In genomic region chr20:50689864-50690263, GRCh38 we compare ENCODE assay signal across 13 cellular contexts. TPM values are rescaled to one million over a fixed set of nuclear protein-coding genes. Genes with fewer than 3 reads are reported as not detected.
DNase-seq lines count a peak whose midpoint lies in the region; ATAC-seq, FAIRE-seq and TF ChIP-seq lines count a peak whose summit lies in the region.
"Had no signal": no experiment of that assay in that cellular context is flagged by ENCODE, and none has a peak within 500 bp of the region (broad histone marks: within the 10 kb centered on the region; RNA-seq: fewer than 3 reads in every experiment).

No MANE protein-coding gene starts in this region.

- no peaks in the 10 kb centered on the region for H3K79me2 ChIP-seq in GM23248 (ENCODE audit: insufficient read depth)

- no peaks in the 10 kb centered on the region for H3K27me3 ChIP-seq in GM23248 (replicated peaks; ENCODE audit: insufficient read depth)
- H3K27me3 ChIP-seq in pancreas, result no peaks in the 10 kb centered on the region

- CTCF ChIA-PET in activated CD8-positive, alpha-beta memory T cell treated with anti-CD3 and anti-CD28 coated beads, Interleukin-2, amount 10 ng/mL, durations not matched to agents 7 days and 5 days (lab: Charles Lee), result no interaction called here

- intact Hi-C loops in pancreas (cut with DNase I), result no loop called here

- H3K27ac ChIP-seq in GM23248, result no peak overlapping the region
- H3K27ac ChIP-seq in pancreas, result peak overlapping the region in 2 of 4 donors; percentile 53 to 62

- no peaks in the 10 kb centered on the region for H3K9me3 ChIP-seq in GM23248 (ENCODE audit: low read depth)
- no peaks in the 10 kb centered on the region for H3K9me3 ChIP-seq in pancreas

- H3K27me3 Mint-ChIP-seq in activated CD8-positive, alpha-beta memory T cell treated with anti-CD3 and anti-CD28 coated beads, Interleukin-2, amount 10 ng/mL, durations not matched to agents 7 days and 5 days, result peaks cover 51% of the 10 kb centered on the region

- H3K4me3 ChIP-seq in GM23248 (no peak overlapping the region), pancreas (peak overlapping the region in 1 of 4 donors; percentile 26)

- H3K4me1 Mint-ChIP-seq in activated CD8-positive, alpha-beta memory T cell treated with anti-CD3 and anti-CD28 coated beads, Interleukin-2, amount 10 ng/mL, durations not matched to agents 7 days and 5 days, result peaks cover 4% of the 10 kb centered on the region

- H3K9me2 ChIP-seq in GM23248 (ENCODE audit: insufficient read depth), result no peaks in the 10 kb centered on the region

- no peak overlapping the region for H2AFZ ChIP-seq in GM23248

- no peak overlapping the region for H3K9ac ChIP-seq in GM23248

- no peaks in the 10 kb centered on the region for H4K20me1 ChIP-seq in GM23248 (ENCODE audit: insufficient read depth)

- DNase-seq in GM23248 (peak; percentile 61), NCI-H526 treated with DMSO at 0.1 percent for 48 hours (lab: John Stamatoyannopoulos, UW) (peak; percentile 95), fibroblast of peridontal ligament (ENCODE audit: extremely low read depth) (peak; percentile 52), pancreas (peak in 5 of 6 donors; percentile 44 to 89 (median 70)), NCI-H1694 treated with DMSO at 0.1 percent for 48 hours (lab: John Stamatoyannopoulos, UW) (no peak)
- no peak for DNase-seq in activated CD8-positive, alpha-beta memory T cell treated with anti-CD3 and anti-CD28 coated beads, Interleukin-2, amount 10 ng/mL, durations not matched to agents 7 days and 5 days
- DNase-seq in stimulated activated CD4-positive, alpha-beta T cell treated with anti-CD3 and anti-CD28 coated beads, Interleukin-2, amount 100 ng/mL, for 48 hours, result no peak
- DNase-seq: activated CD4-positive, alpha-beta T cell treated with anti-CD3 and anti-CD28 coated beads for 48 hours; amniotic stem cell; naive thymus-derived CD4-positive, alpha-beta T cell; PC-3 had no signal

- no peak for TF ChIP-seq CTCF in pancreas (IDR thresholded peaks at IDR 0.05)

- H3K27ac Mint-ChIP-seq in activated CD8-positive, alpha-beta memory T cell treated with anti-CD3 and anti-CD28 coated beads, Interleukin-2, amount 10 ng/mL, durations not matched to agents 7 days and 5 days, result no peak overlapping the region

- ATAC-seq in pancreas (peak; percentile 74 to 89 (median 84)), HG02884 (IDR thresholded peaks at IDR 0.05; ENCODE audit: unreplicated experiment) (no peak)
- ATAC-seq in activated CD8-positive, alpha-beta memory T cell treated with anti-CD3 and anti-CD28 coated beads, Interleukin-2, amount 10 ng/mL, durations not matched to agents 7 days and 5 days, result no peak
- ATAC-seq: naive thymus-derived CD4-positive, alpha-beta T cell; PC-3 had no signal

- H3K4me1 ChIP-seq in GM23248 (ENCODE audit: insufficient read depth), result peaks cover 25% of the 10 kb centered on the region
- H3K4me1 ChIP-seq in pancreas, result peaks cover 9 to 13% (median 11%) of the 10 kb centered on the region in 3 donors

- H3F3A ChIP-seq in GM23248 (ENCODE audit: insufficient read depth), result peaks cover 5% of the 10 kb centered on the region

- in situ Hi-C loops in GM23248 (cut with MboI), result no loop called here

- H3K9me3 Mint-ChIP-seq in activated CD8-positive, alpha-beta memory T cell treated with anti-CD3 and anti-CD28 coated beads, Interleukin-2, amount 10 ng/mL, durations not matched to agents 7 days and 5 days (ENCODE audit: low read depth), result no peaks in the 10 kb centered on the region

- WGBS in GM23248 (ENCODE audit: low coverage in 1 of 2, low lambda C conversion rate in 2 of 2, missing lambda C conversion rate in 2 of 2), 2 experiments, result 12 to 19% methylated on average over 8 of the region's 8 CpGs
- whole genome bisulfite sequencing in pancreas, 2 donors, result 5 to 12% methylated on average over 8 of the region's 8 CpGs

- H3K36me3 ChIP-seq in GM23248 (ENCODE audit: low read depth) (no peaks in the 10 kb centered on the region), pancreas (no peaks in the 10 kb centered on the region)

- no peaks in the 10 kb centered on the region for H3K36me3 Mint-ChIP-seq in activated CD8-positive, alpha-beta memory T cell treated with anti-CD3 and anti-CD28 coated beads, Interleukin-2, amount 10 ng/mL, durations not matched to agents 7 days and 5 days
- H3K36me3 Mint-ChIP-seq: naive thymus-derived CD4-positive, alpha-beta T cell had no signal

- peak overlapping the region; percentile 68 for H3K4me2 ChIP-seq in GM23248 (ENCODE audit: unreplicated experiment)

- no peak overlapping the region for H3K4me3 Mint-ChIP-seq in activated CD8-positive, alpha-beta memory T cell treated with anti-CD3 and anti-CD28 coated beads, Interleukin-2, amount 10 ng/mL, durations not matched to agents 7 days and 5 days

- no peak for FAIRE-seq in pancreas (lab: Jason Lieb, UNC)
- FAIRE-seq: frontal cortex had no signal

RNA-seq across cellular contexts. Expression of gene RIPOR3, which starts 1.5 kb away (rescaled TPM):
- 0.76 TPM in 1 of 2 replicates, not detected in the other for total RNA-seq in GM23248 (2014; rRNA removed; shearing (Covaris generic))
- polyA plus RNA-seq in GM23248 (2016; fragmentation: Nextera tagmentation; extraction: Ambion mirVana) (0.49 TPM in 2 replicates), pancreas (10 to 100 TPM in 1 of 2 donors, 1 to 10 TPM in 1; 8.1 to 11.3 TPM)
- total RNA-seq in pancreas, result 1 to 10 TPM in 4 of 6 donors, under 1 TPM in 2; 0.67 to 3.4 (median 1.5) TPM
- total RNA-seq in activated CD8-positive, alpha-beta memory T cell treated with anti-CD3 and anti-CD28 coated beads, Interleukin-2, amount 10 ng/mL, durations not matched to agents 7 days and 5 days, result not detected

RNA-seq across cellular contexts. Expression of gene PARD6B, which starts 41.5 kb away (rescaled TPM):
- total RNA-seq in GM23248 (2014; rRNA removed; shearing (Covaris generic)), result not detected in 2 replicates
- polyA plus RNA-seq in GM23248 (2016; fragmentation: Nextera tagmentation; extraction: Ambion mirVana), result 0.16 and 0.34 TPM in 2 replicates
- 10 to 100 TPM in 4 of 6 donors, 1 to 10 TPM in 2; 8.1 to 17.8 (median 11.9) TPM for total RNA-seq in pancreas
- 1 to 10 TPM; 3.1 to 4.2 TPM for polyA plus RNA-seq in pancreas
- total RNA-seq in activated CD8-positive, alpha-beta memory T cell treated with anti-CD3 and anti-CD28 coated beads, Interleukin-2, amount 10 ng/mL, durations not matched to agents 7 days and 5 days, result 1 to 10 TPM; 4.2 to 4.6 TPM

Comparison
In these comparisons a context has a peak if more than half of its experiments do, and no peak if none do; other contexts are left out.
1. DNase-seq: peak in GM23248 (single experiment), NCI-H526 treated with DMSO at 0.1 percent for 48 hours (single experiment), fibroblast of peridontal ligament (single experiment) and pancreas (5 of 6); none in activated CD8-positive, alpha-beta memory T cell treated with anti-CD3 and anti-CD28 coated beads, Interleukin-2, amount 10 ng/mL, durations not matched to agents 7 days and 5 days (single experiment), stimulated activated CD4-positive, alpha-beta T cell treated with anti-CD3 and anti-CD28 coated beads, Interleukin-2, amount 100 ng/mL, for 48 hours (0 of 2) and NCI-H1694 treated with DMSO at 0.1 percent for 48 hours (single experiment).
2. ATAC-seq: peak in pancreas (4 of 4); none in activated CD8-positive, alpha-beta memory T cell treated with anti-CD3 and anti-CD28 coated beads, Interleukin-2, amount 10 ng/mL, durations not matched to agents 7 days and 5 days (single experiment) and HG02884 (single experiment).